Comparison of ENCODE assay signal across 19 cellular contexts in the genomic region with DNA sequence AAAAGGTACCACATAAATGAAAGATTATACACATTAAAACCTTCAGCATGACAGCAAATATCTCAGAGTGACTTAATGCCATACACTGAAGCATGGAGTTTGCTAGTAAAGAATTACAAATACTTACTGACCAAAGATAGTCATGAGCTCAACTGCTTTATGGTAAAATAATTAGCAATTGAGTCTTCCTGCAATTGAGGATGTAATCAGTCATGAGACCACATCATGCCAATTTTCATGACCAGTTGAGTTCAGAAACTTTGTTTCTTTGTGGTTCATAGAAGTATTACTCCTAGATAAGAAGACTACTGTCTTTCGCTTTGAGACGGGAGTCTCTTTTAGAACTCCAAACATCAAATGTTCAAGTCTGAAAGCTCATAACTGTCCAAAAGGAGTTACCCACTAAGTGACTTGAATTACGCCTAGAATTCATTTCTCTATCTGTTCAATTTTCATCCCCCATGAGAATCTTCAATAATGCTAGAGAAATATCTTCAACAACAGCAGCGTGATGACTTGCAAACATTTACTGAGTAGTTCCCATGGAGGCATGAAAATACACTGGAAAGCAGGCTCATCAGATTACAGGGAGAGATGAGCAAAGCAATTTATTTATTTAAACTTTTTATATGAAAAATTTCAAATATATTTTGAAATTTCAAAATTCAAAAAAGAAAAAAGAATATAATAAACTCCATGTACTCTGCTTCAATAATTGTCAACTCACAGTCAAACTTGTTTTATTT.
"Had no signal": no experiment of that assay in that cellular context is flagged by ENCODE, and none has a peak within 500 bp of the region (broad histone marks: within the 10 kb centered on the region; RNA-seq: fewer than 3 reads in every experiment).

No MANE protein-coding gene starts in this region.

- H3K4me3 Mint-ChIP-seq: activated naive CD4-positive, alpha-beta T cell treated with anti-CD3 and anti-CD28 coated beads, Interleukin-2, amount 10 ng/mL, durations not matched to agents 7 days and 5 days; activated T-helper 17 cell treated with anti-CD3 and anti-CD28 coated beads, Interleukin-2, amount 50 U/mL, for 72 hours; brain; nephron; stimulated activated naive B cell treated with anti-CD40 and anti-IgM and Interleukin-4, amounts not matched to agents 10 μg/mL and 1 μg/mL and 100 μg/mL, for 72 hours had no signal

- DNase-seq: activated CD4-positive, alpha-beta T cell treated with anti-CD3 and anti-CD28 coated beads, Interleukin-2, amount 50 U/mL, for 1 hour; activated naive CD4-positive, alpha-beta T cell treated with anti-CD3 and anti-CD28 coated beads, Interleukin-2, amount 10 ng/mL, durations not matched to agents 7 days and 5 days; caudate nucleus; dorsolateral prefrontal cortex; foreskin fibroblast; hippocampal formation; left cardiac atrium; lower lobe of right lung; stimulated activated naive B cell treated with anti-CD40 and anti-IgM and Interleukin-4, amounts not matched to agents 10 μg/mL and 1 μg/mL and 100 μg/mL, for 72 hours; substantia nigra; T-helper 1 cell; T1000; tibial artery; uterus had no signal

- H3K4me3 ChIP-seq: dorsolateral prefrontal cortex, lower lobe of right lung, tibial artery, uterus had no signal

- ATAC-seq: activated T-helper 17 cell treated with anti-CD3 and anti-CD28 coated beads, Interleukin-2, amount 50 U/mL, for 72 hours; left cardiac atrium; lower lobe of right lung; SK-N-SH treated with all-trans-retinoic acid at 6 μM for 48 hours; stimulated activated naive B cell treated with anti-CD40 and anti-IgM and Interleukin-4, amounts not matched to agents 10 μg/mL and 1 μg/mL and 100 μg/mL, for 72 hours had no signal

- H3K9me3 ChIP-seq: lower lobe of right lung, tibial artery, uterus had no signal

- FAIRE-seq: islet of Langerhans had no signal

- H3K27me3 ChIP-seq: dorsolateral prefrontal cortex, tibial artery, uterus had no signal

- H3K27ac Mint-ChIP-seq: activated naive CD4-positive, alpha-beta T cell treated with anti-CD3 and anti-CD28 coated beads, Interleukin-2, amount 10 ng/mL, durations not matched to agents 7 days and 5 days; activated T-helper 17 cell treated with anti-CD3 and anti-CD28 coated beads, Interleukin-2, amount 50 U/mL, for 72 hours; nephron; stimulated activated naive B cell treated with anti-CD40 and anti-IgM and Interleukin-4, amounts not matched to agents 10 μg/mL and 1 μg/mL and 100 μg/mL, for 72 hours had no signal

- H3K36me3 ChIP-seq: lower lobe of right lung, tibial artery, uterus had no signal

- H3K9me3 Mint-ChIP-seq: nephron; stimulated activated naive B cell treated with anti-CD40 and anti-IgM and Interleukin-4, amounts not matched to agents 10 μg/mL and 1 μg/mL and 100 μg/mL, for 72 hours had no signal

- H3K36me3 Mint-ChIP-seq: brain; stimulated activated naive B cell treated with anti-CD40 and anti-IgM and Interleukin-4, amounts not matched to agents 10 μg/mL and 1 μg/mL and 100 μg/mL, for 72 hours had no signal

- H3K27me3 Mint-ChIP-seq: activated naive CD4-positive, alpha-beta T cell treated with anti-CD3 and anti-CD28 coated beads, Interleukin-2, amount 10 ng/mL, durations not matched to agents 7 days and 5 days; activated T-helper 17 cell treated with anti-CD3 and anti-CD28 coated beads, Interleukin-2, amount 50 U/mL, for 72 hours; brain; stimulated activated naive B cell treated with anti-CD40 and anti-IgM and Interleukin-4, amounts not matched to agents 10 μg/mL and 1 μg/mL and 100 μg/mL, for 72 hours had no signal

- H3K27ac ChIP-seq: lower lobe of right lung, tibial artery had no signal
